In the genomic region with DNA sequence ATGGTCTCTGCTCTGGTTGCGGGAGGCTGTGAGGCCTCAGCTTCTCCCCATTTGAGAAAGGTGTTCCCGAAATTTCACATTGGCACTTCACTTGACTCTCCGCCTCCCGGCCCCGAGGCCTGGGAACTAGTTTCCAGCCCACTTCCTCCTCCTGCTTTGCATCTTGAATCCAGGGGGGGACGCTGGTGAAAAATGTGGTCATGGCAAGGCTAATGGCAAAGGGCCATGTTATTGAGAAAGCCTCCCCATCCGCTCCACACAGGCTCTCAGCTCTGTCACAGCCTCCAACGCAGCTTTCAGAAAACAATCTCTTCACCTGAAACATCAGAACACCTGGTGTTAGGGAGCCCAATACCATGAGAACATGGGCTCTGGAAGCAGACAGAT, we compare ENCODE assay signal across 10 cellular contexts. TPM values are rescaled to one million over a fixed set of nuclear protein-coding genes. Genes with fewer than 3 reads are reported as not detected.
DNase-seq lines count a peak whose midpoint lies in the region; ATAC-seq, FAIRE-seq and TF ChIP-seq lines count a peak whose summit lies in the region.
"Had no signal": no experiment of that assay in that cellular context is flagged by ENCODE, and none has a peak within 500 bp of the region (broad histone marks: within the 10 kb centered on the region; RNA-seq: fewer than 3 reads in every experiment).

No MANE protein-coding gene starts in this region.

- WGBS in K562 (ENCODE audit: insufficient coverage, low coverage, missing lambda C conversion rate): 97% methylated on average over 8 of the region's 8 CpGs
- 89% methylated on average over 8 of the region's 8 CpGs for WGBS in mesenchymal stem cell

- H3K27me3 ChIP-seq in ACC112 (ENCODE audit: insufficient read depth, low read length): no peaks in the 10 kb centered on the region
- H3K27me3 ChIP-seq in K562 (ENCODE audit: control insufficient read depth in 2 of 2, insufficient read depth in 2 of 2, low read length in 2 of 2): no peaks in the 10 kb centered on the region
- no peaks in the 10 kb centered on the region for H3K27me3 ChIP-seq in mesenchymal stem cell (ENCODE audit: control insufficient read depth in 1 of 2, insufficient read depth in 1 of 2, low read length in 2 of 2)

- TF ChIP-seq POLR2A in K562 (conservative IDR thresholded peaks at IDR 0.05) (no peak), H54 (IDR thresholded peaks at IDR 0.05; ENCODE audit: low read depth, low read length) (no peak)

- no peak overlapping the region for H2BK5ac ChIP-seq in mesenchymal stem cell (ENCODE audit: low read depth, low read length, poor library complexity, severe bottlenecking)

- no peak overlapping the region for H2BK15ac ChIP-seq in mesenchymal stem cell (ENCODE audit: low read depth, poor library complexity, severe bottlenecking)

- H4K20me1 ChIP-seq in K562 (replicated peaks; ENCODE audit: control insufficient read depth, insufficient read depth, low read length): peaks cover 26% of the 10 kb centered on the region

- H3K79me1 ChIP-seq in mesenchymal stem cell (replicated peaks; ENCODE audit: low read length, poor library complexity, severe bottlenecking): peaks cover 60% of the 10 kb centered on the region

- no peak overlapping the region for H2BK120ac ChIP-seq in mesenchymal stem cell (ENCODE audit: low read depth, low read length)

- H2BK12ac ChIP-seq in mesenchymal stem cell (ENCODE audit: low read length in 2 of 2): no peak overlapping the region

- H3K9me3 ChIP-seq in K562 (replicated peaks; ENCODE audit: control insufficient read depth, insufficient read depth, low read depth, low read length) (no peaks in the 10 kb centered on the region), mesenchymal stem cell (ENCODE audit: control insufficient read depth, low read length) (no peaks in the 10 kb centered on the region)
- H3K9me3 ChIP-seq: SK-N-SH had no signal

- no peak overlapping the region for H3K4me2 ChIP-seq in K562 (ENCODE audit: insufficient read depth, low read length)
- H3K4me2 ChIP-seq in mesenchymal stem cell (ENCODE audit: low read length, poor library complexity, severe bottlenecking): no peak overlapping the region
- H3K4me2 ChIP-seq: SK-N-SH had no signal

- no peak for TF ChIP-seq EP300 in K562 (IDR thresholded peaks at IDR 0.05; ENCODE audit: low read length)

- H3K18ac ChIP-seq in mesenchymal stem cell (ENCODE audit: low read depth in 1 of 2, low read length in 2 of 2): no peak overlapping the region

- H3K14ac ChIP-seq in mesenchymal stem cell (ENCODE audit: low read length in 2 of 2): no peak overlapping the region

- POLR2A ChIA-PET in K562 (lab: Yijun Ruan, JAX): interaction anchor here (0.5 to 0.8 kb wide), 4 partner anchors 9 to 1156 kb away, joined by 3 read pairs; no protein-coding TSS in a partner anchor

- H3K27ac ChIP-seq in ACC112 (ENCODE audit: low read depth, low read length) (peak overlapping the region; percentile 35; the same call in 1 of the 2 replicates), K562 (ENCODE audit: extremely low read depth, low read depth, low read length) (no peak overlapping the region), mesenchymal stem cell (ENCODE audit: low read length, poor library complexity, severe bottlenecking) (peak overlapping the region; percentile 53)

- H2AK5ac ChIP-seq in mesenchymal stem cell (ENCODE audit: low read length, severe bottlenecking): no peak overlapping the region

- BruUV-seq in K562 (replicated peaks; lab: Mats Ljungman, UMichigan): no TSS peak

- H3K79me2 ChIP-seq in ACC112 (ENCODE audit: control insufficient read depth, insufficient read depth, low read length, unreplicated experiment): peaks cover 64% of the 10 kb centered on the region
- H3K79me2 ChIP-seq in K562 (ENCODE audit: control insufficient read depth, insufficient read depth, low read length): peaks cover 73% of the 10 kb centered on the region

- FAIRE-seq in K562 (lab: Jason Lieb, UNC) (no peak), H54 (lab: Jason Lieb, UNC) (no peak)

- no peak overlapping the region for H3K4ac ChIP-seq in mesenchymal stem cell (ENCODE audit: low read depth in 1 of 2, low read length in 2 of 2)

- H3K9me1 ChIP-seq in K562 (ENCODE audit: control insufficient read depth, insufficient read depth, low read length): no peaks in the 10 kb centered on the region

- CTCF ChIA-PET in K562 (lab: Yijun Ruan, JAX; ENCODE audit: low intra/inter-chr PET ratio): no interaction called here

- H3K4me3 ChIP-seq in ACC112 (ENCODE audit: low read depth, low read length) (no peak overlapping the region), K562 (no peak overlapping the region), mesenchymal stem cell (ENCODE audit: insufficient read depth in 1 of 2, low read depth in 1 of 2, low read length in 2 of 2) (no peak overlapping the region)

- H4K91ac ChIP-seq in mesenchymal stem cell (ENCODE audit: low read length): no peak overlapping the region

- H2AFZ ChIP-seq in ACC112 (ENCODE audit: low read length, unreplicated experiment) (no peak overlapping the region), K562 (ENCODE audit: low read depth, low read length) (no peak overlapping the region), mesenchymal stem cell (ENCODE audit: low read depth, low read length) (no peak overlapping the region)

- DNase-seq in EL (peak; percentile 18), K562 (ENCODE audit: extremely low read depth in 1 of 4, low spot score in 3 of 4) (no peak), mesenchymal stem cell (no peak), H54 (ENCODE audit: insufficient read length, low spot score) (no peak), NCI-H69 (lab: John Stamatoyannopoulos, UW) (no peak), AML-193 (lab: John Stamatoyannopoulos, UW) (no peak)
- DNase-seq in stimulated activated CD4-positive, alpha-beta T cell treated with anti-CD3 and anti-CD28 coated beads, Interleukin-4, amount 100 ng/mL, for 24 hours: no peak
- DNase-seq: activated CD4-positive, CD25-positive, alpha-beta regulatory T cell; SK-N-SH had no signal

- H3K4me1 ChIP-seq in ACC112 (ENCODE audit: control insufficient read depth, insufficient read depth, low read length, unreplicated experiment) (peaks cover 46% of the 10 kb centered on the region), K562 (replicated peaks in 1 of 2; ENCODE audit: control insufficient read depth in 2 of 2, insufficient read depth in 2 of 2, low read length in 2 of 2) (peaks cover 6 to 32% of the 10 kb centered on the region in 2 experiments), mesenchymal stem cell (ENCODE audit: control insufficient read depth, insufficient read depth, low read depth, low read length) (peaks cover 18% of the 10 kb centered on the region)

- no peak overlapping the region for H3K23ac ChIP-seq in mesenchymal stem cell (ENCODE audit: low read length in 2 of 2)

- TF ChIP-seq RAD21 in K562 (CRISPR knock-in tag; conservative IDR thresholded peaks at IDR 0.05 in 1 of 2, IDR thresholded peaks at IDR 0.05 in 1 of 2): no peak

- no peak overlapping the region for H4K8ac ChIP-seq in mesenchymal stem cell (ENCODE audit: low read length)

- intact Hi-C loops in K562 (cut with micrococcal nuclease): loop anchor here (10.0 kb wide), 1 partner anchor 153 kb away; a partner anchor contains a TSS

- ATAC-seq in K562: no peak

- in situ Hi-C loops in K562 (cut with MboI): no loop called here

- H3K36me3 ChIP-seq in ACC112 (ENCODE audit: insufficient read depth, low read length) (peaks cover 16% of the 10 kb centered on the region; the same call in 1 of the 2 replicates), K562 (ENCODE audit: control insufficient read depth, insufficient read depth, low read length) (peaks cover 84% of the 10 kb centered on the region), mesenchymal stem cell (ENCODE audit: control insufficient read depth in 1 of 2, insufficient read depth in 2 of 2, low read depth in 1 of 2, low read length in 2 of 2) (peaks cover 34 to 41% of the 10 kb centered on the region in 2 experiments)

- H3K9ac ChIP-seq in K562 (ENCODE audit: insufficient read depth in 1 of 2, low read depth in 2 of 2, low read length in 2 of 2) (no peak overlapping the region), mesenchymal stem cell (ENCODE audit: low read length) (peak overlapping the region; percentile 54)
- H3K9ac ChIP-seq: SK-N-SH had no signal

- no peak for TF ChIP-seq CTCF in K562 (IDR thresholded peaks at IDR 0.05 in 2 of 3, conservative IDR thresholded peaks at IDR 0.05 in 1 of 3; ENCODE audit: insufficient read depth in 2 of 3, low read depth in 1 of 3, low read length in 3 of 3)

RNA-seq across cellular contexts. Expression of a gene that starts 5.6 kb away (rescaled TPM):
- total RNA-seq in K562 (2011; cell fraction: chromatin; rRNA removed; ENCODE audit: low replicate concordance): 15.9 and 22.3 TPM in 2 replicates
- 11.4 and 12.5 TPM in 2 replicates for total RNA-seq in K562 (2011; cell fraction: nucleolus; rRNA removed)
- 18.0 and 31.8 TPM in 2 replicates for total RNA-seq in K562 (2011; cell fraction: nucleoplasm; rRNA removed)
- total RNA-seq in K562 (2014; rRNA removed): 4.0 and 5.5 TPM in 2 replicates
- 5.6 and 6.4 TPM in 2 replicates for total RNA-seq in K562 (2014; rRNA removed; fragmentation: Illumina TruSeq; extraction: Trizol)
- 6.2 and 6.7 TPM in 2 replicates for total RNA-seq in K562 (2015; rRNA removed; fragmentation: Illumina TruSeq; extraction: Trizol)
- total RNA-seq in K562 (2021): 20.1 and 21.8 TPM in 2 replicates
- polyA plus RNA-seq in K562 (2011; rRNA removed): 7.1 and 7.2 TPM in 2 replicates
- polyA plus RNA-seq in K562 (2011; cell fraction: cytosol; rRNA removed): 9.6 and 9.7 TPM in 2 replicates
- polyA plus RNA-seq in K562 (2011; cell fraction: nucleus; rRNA removed): 7.9 and 13.1 TPM in 2 replicates
- polyA plus RNA-seq in K562 (2012): 11.7 and 12.7 TPM in 2 replicates
- polyA plus RNA-seq in K562 (2014; fragmentation: Illumina TruSeq; extraction: Trizol): 21.8 and 24.3 TPM in 2 replicates
- 1 to 10 TPM; 3.1 to 5.3 TPM for polyA plus RNA-seq in K562 (2014; fragmentation: Nextera tagmentation; extraction: Ambion mirVana)
- polyA plus RNA-seq in K562 (2014; rRNA removed): 10.6 and 11.4 TPM in 2 replicates
- polyA minus RNA-seq in K562 (2011; rRNA and poly(A)+ RNA removed): 6.5 and 8.3 TPM in 2 replicates
- 10.6 and 13.0 TPM in 2 replicates for polyA minus RNA-seq in K562 (2011; cell fraction: cytosol; rRNA and poly(A)+ RNA removed)
- 5.3 and 6.8 TPM in 2 replicates for polyA minus RNA-seq in K562 (2011; cell fraction: nucleus; rRNA and poly(A)+ RNA removed)
- polyA plus RNA-seq in mesenchymal stem cell (2013, experiment 1 of 2): 16.6 TPM
- polyA plus RNA-seq in mesenchymal stem cell (2013, experiment 2 of 2): 16.8 TPM

RNA-seq across cellular contexts. Expression of a gene that starts 5.7 kb away (rescaled TPM):
- 57.2 and 80.7 TPM in 2 replicates for total RNA-seq in K562 (2011; cell fraction: chromatin; rRNA removed; ENCODE audit: low replicate concordance)
- 72.2 and 72.5 TPM in 2 replicates for total RNA-seq in K562 (2011; cell fraction: nucleolus; rRNA removed)
- 70.9 and 93.4 TPM in 2 replicates for total RNA-seq in K562 (2011; cell fraction: nucleoplasm; rRNA removed)
- total RNA-seq in K562 (2014; rRNA removed): 23.5 and 29.4 TPM in 2 replicates
- total RNA-seq in K562 (2014; rRNA removed; fragmentation: Illumina TruSeq; extraction: Trizol): 25.7 and 25.9 TPM in 2 replicates
- 32.8 and 33.2 TPM in 2 replicates for total RNA-seq in K562 (2015; rRNA removed; fragmentation: Illumina TruSeq; extraction: Trizol)
- 38.2 and 44.7 TPM in 2 replicates for total RNA-seq in K562 (2021)
- 21.3 and 21.6 TPM in 2 replicates for polyA plus RNA-seq in K562 (2011; rRNA removed)
- 19.2 and 27.8 TPM in 2 replicates for polyA plus RNA-seq in K562 (2011; cell fraction: cytosol; rRNA removed)
- 15.0 and 22.1 TPM in 2 replicates for polyA plus RNA-seq in K562 (2011; cell fraction: nucleus; rRNA removed)
- polyA plus RNA-seq in K562 (2012): 22.6 and 26.2 TPM in 2 replicates
- polyA plus RNA-seq in K562 (2014; fragmentation: Illumina TruSeq; extraction: Trizol): 32.7 and 34.3 TPM in 2 replicates
- polyA plus RNA-seq in K562 (2014; fragmentation: Nextera tagmentation; extraction: Ambion mirVana): 1 to 10 TPM; 3.5 to 6.0 TPM
- 22.7 and 24.8 TPM in 2 replicates for polyA plus RNA-seq in K562 (2014; rRNA removed)
- polyA minus RNA-seq in K562 (2011; rRNA and poly(A)+ RNA removed): 25.2 and 26.7 TPM in 2 replicates
- polyA minus RNA-seq in K562 (2011; cell fraction: cytosol; rRNA and poly(A)+ RNA removed): 19.7 and 23.0 TPM in 2 replicates
- polyA minus RNA-seq in K562 (2011; cell fraction: nucleus; rRNA and poly(A)+ RNA removed): 13.7 and 16.8 TPM in 2 replicates
- polyA plus RNA-seq in mesenchymal stem cell (2013, experiment 1 of 2): 59.1 TPM
- 60.0 TPM for polyA plus RNA-seq in mesenchymal stem cell (2013, experiment 2 of 2)
